ENCODE assay signal across 13 cellular contexts in the genomic region with DNA sequence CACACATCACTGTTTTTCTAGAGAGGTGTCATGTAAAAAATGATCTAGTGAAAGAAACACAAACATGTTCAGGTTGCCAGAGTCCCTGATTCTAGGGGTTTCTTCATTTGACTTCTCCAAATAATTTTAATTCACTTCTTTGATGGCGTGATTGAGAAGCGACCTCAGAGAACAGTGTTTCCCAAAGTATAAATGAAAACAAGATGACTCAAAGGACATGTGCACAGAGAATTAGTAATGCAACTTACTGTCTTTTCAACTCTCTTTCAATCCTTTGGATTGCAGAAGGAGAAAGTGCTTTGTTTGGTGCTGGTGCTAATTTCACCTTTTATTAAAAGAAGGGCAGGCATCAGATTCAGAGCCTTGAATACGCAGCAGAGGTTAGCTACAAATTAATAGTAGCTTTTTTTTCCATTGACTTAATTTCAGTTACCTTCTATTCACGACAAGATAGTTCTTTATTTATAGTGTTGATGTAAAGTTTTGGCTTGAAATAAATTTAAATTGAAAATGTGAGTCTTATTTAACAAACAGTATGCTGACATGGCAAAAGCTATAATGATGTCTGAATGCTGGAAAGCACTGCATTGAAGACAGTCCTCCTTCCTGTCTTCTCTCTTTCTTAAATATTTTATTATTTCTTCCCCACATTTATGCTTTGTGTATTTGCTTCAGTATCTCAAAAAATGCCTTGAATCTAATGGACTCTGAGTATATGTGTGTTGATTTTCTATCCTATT.
"Had no signal": no experiment of that assay in that cellular context is flagged by ENCODE, and none has a peak within 500 bp of the region (broad histone marks: within the 10 kb centered on the region; RNA-seq: fewer than 3 reads in every experiment).

No MANE protein-coding gene starts in this region.

- H3K9me3 ChIP-seq: esophagus muscularis mucosa, gastroesophageal sphincter, tibial nerve, vagina had no signal

- H3K4me3 ChIP-seq: esophagus muscularis mucosa, gastroesophageal sphincter, hepatocyte, skin epidermis, tibial nerve, vagina had no signal

- H3K4me1 Mint-ChIP-seq: activated B cell treated with CpG ODN at 0.5 μM for 24 hours; activated CD4-positive, alpha-beta T cell treated with anti-CD3 and anti-CD28 coated beads, Interleukin-2, amount 10 ng/mL, durations not matched to agents 24 days and 14 days had no signal

- H3K9me3 Mint-ChIP-seq: activated B cell treated with CpG ODN at 0.5 μM for 24 hours; activated CD4-positive, alpha-beta T cell treated with anti-CD3 and anti-CD28 coated beads, Interleukin-2, amount 10 ng/mL, durations not matched to agents 24 days and 14 days; activated naive CD4-positive, alpha-beta T cell treated with anti-CD3 and anti-CD28 coated beads for 36 hours; brain had no signal

- H3K4me3 Mint-ChIP-seq: activated B cell treated with CpG ODN at 0.5 μM for 24 hours; activated CD4-positive, alpha-beta T cell treated with anti-CD3 and anti-CD28 coated beads, Interleukin-2, amount 10 ng/mL, durations not matched to agents 24 days and 14 days; activated naive CD4-positive, alpha-beta T cell treated with anti-CD3 and anti-CD28 coated beads for 36 hours; brain; T-helper 17 cell had no signal

- H3K4me2 ChIP-seq: hepatocyte had no signal

- H3K27me3 Mint-ChIP-seq: activated B cell treated with CpG ODN at 0.5 μM for 24 hours; activated CD4-positive, alpha-beta T cell treated with anti-CD3 and anti-CD28 coated beads, Interleukin-2, amount 10 ng/mL, durations not matched to agents 24 days and 14 days; brain; T-helper 17 cell had no signal

- ATAC-seq: gastroesophageal sphincter, T-helper 17 cell had no signal

- H3K79me2 ChIP-seq: hepatocyte, parathyroid adenoma had no signal

- H3K4me1 ChIP-seq: parathyroid adenoma, vagina had no signal

- DNase-seq: activated B cell treated with CpG ODN at 0.5 μM for 24 hours; activated CD4-positive, alpha-beta T cell treated with anti-CD3 and anti-CD28 coated beads, Interleukin-2, amount 10 ng/mL, durations not matched to agents 24 days and 14 days; activated naive CD4-positive, alpha-beta T cell treated with anti-CD3 and anti-CD28 coated beads for 36 hours; kidney glomerular epithelial cell; T-helper 17 cell had no signal

- H3K9ac ChIP-seq: parathyroid adenoma had no signal

- H3K27ac Mint-ChIP-seq: activated B cell treated with CpG ODN at 0.5 μM for 24 hours; activated CD4-positive, alpha-beta T cell treated with anti-CD3 and anti-CD28 coated beads, Interleukin-2, amount 10 ng/mL, durations not matched to agents 24 days and 14 days; activated naive CD4-positive, alpha-beta T cell treated with anti-CD3 and anti-CD28 coated beads for 36 hours; brain; T-helper 17 cell had no signal

- H2AFZ ChIP-seq: hepatocyte, parathyroid adenoma had no signal

- H3K27me3 ChIP-seq: esophagus muscularis mucosa, gastroesophageal sphincter, hepatocyte, tibial nerve, vagina had no signal

- H3K27ac ChIP-seq: esophagus muscularis mucosa, gastroesophageal sphincter, hepatocyte, parathyroid adenoma, skin epidermis, tibial nerve, vagina had no signal

- H3K36me3 ChIP-seq: esophagus muscularis mucosa, gastroesophageal sphincter, tibial nerve, vagina had no signal
